Comparison of ENCODE assay signal across 24 cellular contexts in genomic region chr5:133889271-133889905, GRCh38.
"Had no signal": no experiment of that assay in that cellular context is flagged by ENCODE, and none has a peak within 500 bp of the region (broad histone marks: within the 10 kb centered on the region; RNA-seq: fewer than 3 reads in every experiment).

No MANE protein-coding gene starts in this region.

- H3K27me3 Mint-ChIP-seq: naive thymus-derived CD4-positive, alpha-beta T cell had no signal

- H3K4me1 Mint-ChIP-seq: naive thymus-derived CD4-positive, alpha-beta T cell had no signal

- ATAC-seq: foreskin keratinocyte; left cardiac atrium; lower lobe of right lung; naive thymus-derived CD4-positive, alpha-beta T cell; psoas muscle; sciatic nerve had no signal

- H3K9me3 ChIP-seq: colonic mucosa, left ventricle myocardium inferior, lower lobe of right lung, psoas muscle, stomach, thoracic aorta, transverse colon had no signal

- H3K4me2 ChIP-seq: hepatocyte had no signal

- H3K36me3 Mint-ChIP-seq: memory B cell; naive thymus-derived CD4-positive, alpha-beta T cell had no signal

- H3K79me2 ChIP-seq: hepatocyte, parathyroid adenoma had no signal

- H3K27me3 ChIP-seq: colonic mucosa, foreskin keratinocyte, hepatocyte, stomach, transverse colon had no signal

- H3K27ac Mint-ChIP-seq: endodermal cell; memory B cell; naive thymus-derived CD4-positive, alpha-beta T cell had no signal

- H3K27ac ChIP-seq: colonic mucosa, foreskin keratinocyte, hepatocyte, left ventricle myocardium inferior, lower lobe of right lung, parathyroid adenoma, psoas muscle, skin epidermis, stomach, thoracic aorta, transverse colon had no signal

- H2AFZ ChIP-seq: hepatocyte, parathyroid adenoma had no signal

- H3K4me3 ChIP-seq: colonic mucosa, hepatocyte, left ventricle myocardium inferior, lower lobe of right lung, psoas muscle, skin epidermis, stomach, thoracic aorta, transverse colon had no signal

- DNase-seq: colonic mucosa; effector CD4-positive, alpha-beta T cell; endodermal cell; erythroblast; foreskin keratinocyte; head of caudate nucleus; kidney; left cardiac atrium; left ventricle myocardium inferior; lower lobe of right lung; naive thymus-derived CD4-positive, alpha-beta T cell; retina; stimulated activated CD4-positive, alpha-beta T cell treated with anti-CD3 and anti-CD28 coated beads, Interleukin-12 subunit alpha, Interleukin-12 subunit beta, amount 100 ng/mL, for 4 hours; stimulated activated naive CD4-positive, alpha-beta T cell; stomach; substantia nigra; transverse colon had no signal

- H3K4me3 Mint-ChIP-seq: endodermal cell; memory B cell; naive thymus-derived CD4-positive, alpha-beta T cell had no signal

- H3K4me1 ChIP-seq: colonic mucosa, foreskin keratinocyte, lower lobe of right lung, parathyroid adenoma had no signal

- H3K9me3 Mint-ChIP-seq: endodermal cell; memory B cell; naive thymus-derived CD4-positive, alpha-beta T cell had no signal

- H3K36me3 ChIP-seq: colonic mucosa, left ventricle myocardium inferior, lower lobe of right lung, stomach, thoracic aorta, transverse colon had no signal
